In genomic region chr3:107664614-107665013, GRCh38 we compare ENCODE assay signal across 2 cellular contexts.
TF ChIP-seq lines count a peak whose summit lies in the region.

No MANE protein-coding gene starts in this region.

TF ChIP-seq in H1, 55 proteins besides CTCF, POLR2A, EP300 and RAD21 (continued from another document):
- TF ChIP-seq EGR1 (IDR thresholded peaks at IDR 0.05; ENCODE audit: borderline replicate concordance, low read depth, low read length) (no peak), CREB1 (IDR thresholded peaks at IDR 0.05) (no peak), KDM1A (IDR thresholded peaks at IDR 0.05; ENCODE audit: borderline replicate concordance, low read length) (no peak), SP4 (IDR thresholded peaks at IDR 0.05; ENCODE audit: low read length) (no peak), PHF8 (conservative IDR thresholded peaks at IDR 0.05; ENCODE audit: low read depth, low read length) (no peak), JUN (IDR thresholded peaks at IDR 0.05; ENCODE audit: low read depth, low read length) (no peak), BACH1 (IDR thresholded peaks at IDR 0.05; ENCODE audit: low read length) (no peak), E2F6 (IDR thresholded peaks at IDR 0.05) (no peak), CEBPB (IDR thresholded peaks at IDR 0.05; ENCODE audit: low read depth, low read length) (no peak), TCF12 (IDR thresholded peaks at IDR 0.05; ENCODE audit: low read depth, low read length) (no peak), GABPA (IDR thresholded peaks at IDR 0.05; ENCODE audit: borderline replicate concordance, insufficient read depth, low read length) (no peak), TEAD4 (IDR thresholded peaks at IDR 0.05; ENCODE audit: low read depth, low read length) (no peak), TAF1 (IDR thresholded peaks at IDR 0.05; ENCODE audit: low read depth, low read length) (no peak), GTF2F1 (IDR thresholded peaks at IDR 0.05; ENCODE audit: borderline replicate concordance, low read depth, low read length) (no peak)

TF ChIP-seq in neural cell, 6 proteins besides CTCF, POLR2A, EP300 and RAD21 (continued from another document):
- TF ChIP-seq SMC3 (conservative IDR thresholded peaks at IDR 0.05; ENCODE audit: poor library complexity): peak; percentile 37
- no peak for TF ChIP-seq REST (IDR thresholded peaks at IDR 0.05; ENCODE audit: borderline replicate concordance)
